Comparison of ENCODE assay signal across 1 cellular context in the genomic region with DNA sequence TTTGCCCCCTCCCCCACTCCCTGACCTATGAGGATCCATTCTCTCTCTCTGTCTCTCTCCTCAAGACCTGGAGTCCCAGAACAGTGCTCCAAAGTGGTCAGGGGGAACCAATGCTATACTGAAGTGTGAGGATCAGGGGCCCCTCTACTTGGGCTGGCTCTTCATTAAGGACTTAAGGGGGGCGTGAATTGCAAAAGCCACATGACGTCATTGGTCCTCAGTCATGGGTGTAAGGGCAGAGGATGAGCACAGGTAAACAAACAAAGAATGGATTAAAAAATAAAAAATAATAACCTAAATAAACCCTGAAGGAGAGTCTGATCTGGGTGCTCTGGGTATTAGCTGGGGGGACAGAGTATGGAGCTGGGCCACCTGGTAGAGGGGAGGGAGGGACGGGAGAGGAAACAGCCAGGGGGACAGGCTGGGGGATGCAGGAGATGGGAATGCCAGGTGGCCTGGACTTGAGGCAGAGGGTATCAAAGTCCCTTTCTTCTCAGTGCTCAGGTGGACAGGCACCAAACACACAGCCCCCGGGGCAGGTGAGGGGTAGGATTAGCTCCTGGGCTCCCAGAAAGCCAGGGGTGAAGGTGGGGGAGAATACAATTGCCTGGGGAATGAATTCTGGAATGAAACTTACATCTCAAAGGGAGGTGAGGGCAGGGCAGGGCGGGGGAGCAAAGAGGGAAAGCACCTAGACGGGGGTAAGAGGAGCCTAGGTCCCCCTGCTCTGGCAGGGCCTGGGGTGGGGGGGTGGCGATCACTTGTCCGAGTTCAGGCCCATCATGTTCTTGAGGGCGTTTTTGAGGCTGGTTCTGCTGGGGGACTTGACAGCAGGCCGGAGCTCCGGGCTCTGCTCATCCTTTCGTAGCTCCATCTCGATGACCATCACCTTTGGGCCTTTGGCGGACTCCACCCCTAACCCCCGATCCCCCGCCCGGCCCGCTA.
TF ChIP-seq lines count a peak whose summit lies in the region.

No MANE protein-coding gene starts in this region.

TF ChIP-seq in endothelial cell of umbilical vein, 7 proteins besides CTCF, POLR2A, EP300 and RAD21:
- no peak for TF ChIP-seq EZH2 (IDR thresholded peaks at IDR 0.05; ENCODE audit: borderline replicate concordance, low read depth, low read length, severe bottlenecking)
- TF ChIP-seq JUN (IDR thresholded peaks at IDR 0.05; ENCODE audit: borderline replicate concordance, insufficient read depth, insufficient read length, low read depth) = no peak
- no peak for TF ChIP-seq GATA2 (IDR thresholded peaks at IDR 0.05; ENCODE audit: insufficient read depth, insufficient read length, low read depth, low read length)
- TF ChIP-seq FOS (IDR thresholded peaks at IDR 0.05; ENCODE audit: borderline replicate concordance, insufficient read depth, low read length) = no peak
- TF ChIP-seq MAX (IDR thresholded peaks at IDR 0.05; ENCODE audit: insufficient read depth, insufficient read length) = no peak
- no peak for TF ChIP-seq POLR2AphosphoS5 (IDR thresholded peaks at IDR 0.05; ENCODE audit: insufficient read depth, low read depth, low read length)
- no peak for TF ChIP-seq MYC (IDR thresholded peaks at IDR 0.05; ENCODE audit: low read depth, low read length)
TF ChIP-seq in endothelial cell of umbilical vein: peak in this region for 0.
